Comparison of ENCODE assay signal across 2 cellular contexts in the genomic region with DNA sequence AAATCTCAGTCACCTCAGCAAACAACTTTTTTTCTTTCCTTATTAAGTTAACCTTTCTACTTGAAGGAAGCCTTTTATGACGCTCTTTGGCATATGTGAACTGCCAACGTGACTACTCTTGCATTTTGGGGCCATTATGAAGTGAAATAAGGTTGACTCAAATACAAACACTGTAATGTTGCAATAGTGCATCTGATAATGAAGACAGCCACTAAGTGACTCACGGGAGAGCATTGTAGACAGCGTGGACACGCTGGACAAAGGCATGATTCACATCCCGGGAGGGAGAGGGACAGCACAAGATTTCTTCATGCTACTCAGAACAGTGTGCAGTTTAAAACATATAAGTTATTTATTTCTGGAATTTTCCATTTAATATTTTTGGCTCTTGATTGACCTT.
TF ChIP-seq lines count a peak whose summit lies in the region.

No MANE protein-coding gene starts in this region.

TF ChIP-seq in IMR-90, 13 proteins besides CTCF, POLR2A, EP300 and RAD21 (continued from another document):
- peak; percentile 99 for TF ChIP-seq FOS (IDR thresholded peaks at IDR 0.05; ENCODE audit: low read depth, low read length)
- peak; percentile 83 for TF ChIP-seq RCOR1 (IDR thresholded peaks at IDR 0.05; ENCODE audit: insufficient replicate concordance, low read length)
- TF ChIP-seq RFX5 (IDR thresholded peaks at IDR 0.05; ENCODE audit: low read depth, low read length) = no peak
- TF ChIP-seq BHLHE40 (IDR thresholded peaks at IDR 0.05; ENCODE audit: low read depth, low read length) = peak; percentile 90
- peak; percentile 9; the same call in 1 of the 2 replicates for TF ChIP-seq MAFK (IDR thresholded peaks at IDR 0.05; ENCODE audit: low read depth, low read length)
- peak; percentile 100 for TF ChIP-seq CEBPB (IDR thresholded peaks at IDR 0.05; ENCODE audit: low read depth, low read length)
- TF ChIP-seq, protein P1, sequence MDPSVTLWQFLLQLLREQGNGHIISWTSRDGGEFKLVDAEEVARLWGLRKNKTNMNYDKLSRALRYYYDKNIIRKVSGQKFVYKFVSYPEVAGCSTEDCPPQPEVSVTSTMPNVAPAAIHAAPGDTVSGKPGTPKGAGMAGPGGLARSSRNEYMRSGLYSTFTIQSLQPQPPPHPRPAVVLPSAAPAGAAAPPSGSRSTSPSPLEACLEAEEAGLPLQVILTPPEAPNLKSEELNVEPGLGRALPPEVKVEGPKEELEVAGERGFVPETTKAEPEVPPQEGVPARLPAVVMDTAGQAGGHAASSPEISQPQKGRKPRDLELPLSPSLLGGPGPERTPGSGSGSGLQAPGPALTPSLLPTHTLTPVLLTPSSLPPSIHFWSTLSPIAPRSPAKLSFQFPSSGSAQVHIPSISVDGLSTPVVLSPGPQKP (IDR thresholded peaks at IDR 0.05; ENCODE audit: borderline replicate concordance, low read depth, low read length) = no peak
- TF ChIP-seq MAZ (IDR thresholded peaks at IDR 0.05; ENCODE audit: borderline replicate concordance, low read depth, low read length) = peak; percentile 24; the same call in 1 of the 2 replicates
- no peak for TF ChIP-seq NFE2L2 (IDR thresholded peaks at IDR 0.05; ENCODE audit: low read depth, low read length)
- peak; percentile 83 for TF ChIP-seq MXI1 (IDR thresholded peaks at IDR 0.05; ENCODE audit: borderline replicate concordance, low read depth, low read length)
- TF ChIP-seq SMC3 (IDR thresholded peaks at IDR 0.05; ENCODE audit: low read depth, low read length) = no peak
- TF ChIP-seq USF2 (IDR thresholded peaks at IDR 0.05; ENCODE audit: low read depth, low read length) = peak; percentile 65

TF ChIP-seq in HepG2, 621 proteins besides CTCF, POLR2A, EP300 and RAD21 (continued from another document):
- TF ChIP-seq REST (IDR thresholded peaks at IDR 0.05; ENCODE audit: borderline replicate concordance in 1 of 2, low read depth in 1 of 2, low read length in 2 of 2) (no peak), FOSL2 (CRISPR knock-in tag; IDR thresholded peaks at IDR 0.05) (peak; percentile 34; the same call in 1 of the 2 replicates)
